Comparison of ENCODE assay signal across 14 cellular contexts in the genomic region with DNA sequence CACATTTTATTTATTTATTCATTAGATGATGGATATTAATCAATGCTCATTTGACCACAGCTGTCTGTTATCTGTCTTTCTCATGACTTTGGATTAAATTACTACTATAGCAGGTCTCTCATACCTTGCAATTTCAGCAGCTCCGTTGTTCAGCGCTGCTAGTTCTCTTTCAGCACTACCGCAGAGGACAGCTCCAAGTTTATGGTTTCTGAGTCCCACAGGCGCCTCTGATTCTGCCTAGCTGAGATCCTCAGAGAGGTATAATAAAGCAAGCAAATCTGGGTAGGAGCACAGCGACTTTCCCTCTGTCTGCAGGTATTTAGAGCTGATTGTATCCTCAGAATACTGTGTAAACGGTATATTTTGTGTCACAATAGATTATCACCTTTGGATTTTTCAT.
DNase-seq lines count a peak whose midpoint lies in the region; ATAC-seq, FAIRE-seq and TF ChIP-seq lines count a peak whose summit lies in the region.
"Had no signal": no experiment of that assay in that cellular context is flagged by ENCODE, and none has a peak within 500 bp of the region (broad histone marks: within the 10 kb centered on the region; RNA-seq: fewer than 3 reads in every experiment).

No MANE protein-coding gene starts in this region.

- H3K4me3 Mint-ChIP-seq in neural crest cell, result no peak overlapping the region
- H3K4me3 Mint-ChIP-seq: activated B cell treated with CpG ODN at 0.5 μM for 24 hours; activated naive CD8-positive, alpha-beta T cell had no signal

- CTCF ChIA-PET in K562 (lab: Yijun Ruan, JAX; ENCODE audit: low intra/inter-chr PET ratio), result no interaction called here

- no peak overlapping the region for H3K27ac Mint-ChIP-seq in neural crest cell (ENCODE audit: unreplicated experiment)
- H3K27ac Mint-ChIP-seq: activated B cell treated with CpG ODN at 0.5 μM for 24 hours; activated naive CD8-positive, alpha-beta T cell had no signal

- H3K9me2 ChIP-seq in MM.1S (replicated peaks; ENCODE audit: insufficient read depth, low read length), result no peaks in the 10 kb centered on the region

- H3K9me3 Mint-ChIP-seq in neural crest cell, result no peaks in the 10 kb centered on the region

- H3K27me3 ChIP-seq in MM.1S (replicated peaks; ENCODE audit: insufficient read depth, low read length) (no peaks in the 10 kb centered on the region), K562 (ENCODE audit: control insufficient read depth in 2 of 2, insufficient read depth in 2 of 2, low read length in 2 of 2) (no peaks in the 10 kb centered on the region), dorsolateral prefrontal cortex (no peaks in the 10 kb centered on the region)

- 0% methylated on average over 6 of the region's 6 CpGs for WGBS in K562 (ENCODE audit: insufficient coverage, low coverage, missing lambda C conversion rate)
- 10 to 12% methylated on average over 6 of the region's 6 CpGs for WGBS in lower leg skin, 2 donors

- H3K4me2 ChIP-seq in MM.1S (ENCODE audit: low read depth, low read length), result no peak overlapping the region
- H3K4me2 ChIP-seq in K562 (ENCODE audit: insufficient read depth, low read length), result no peak overlapping the region

- no peaks in the 10 kb centered on the region for H3K36me3 Mint-ChIP-seq in neural crest cell (ENCODE audit: low read depth)
- H3K36me3 Mint-ChIP-seq: activated naive CD8-positive, alpha-beta T cell had no signal

- no peaks in the 10 kb centered on the region for H3K4me1 ChIP-seq in MM.1S (ENCODE audit: low read length)
- no peaks in the 10 kb centered on the region for H3K4me1 ChIP-seq in K562 (replicated peaks in 1 of 2; ENCODE audit: control insufficient read depth in 2 of 2, insufficient read depth in 2 of 2, low read length in 2 of 2)
- H3K4me1 ChIP-seq: prostate gland had no signal

- no peak for TF ChIP-seq POLR2A in K562 (conservative IDR thresholded peaks at IDR 0.05)
- no peak for TF ChIP-seq POLR2A in lower leg skin (IDR thresholded peaks at IDR 0.05)

- TF ChIP-seq CTCF in MM.1S (IDR thresholded peaks at IDR 0.05; ENCODE audit: low read length), result no peak
- TF ChIP-seq CTCF in K562 (IDR thresholded peaks at IDR 0.05 in 2 of 3, conservative IDR thresholded peaks at IDR 0.05 in 1 of 3; ENCODE audit: insufficient read depth in 2 of 3, low read depth in 1 of 3, low read length in 3 of 3), result no peak
- TF ChIP-seq CTCF in neural crest cell (conservative IDR thresholded peaks at IDR 0.05), result no peak
- TF ChIP-seq CTCF in dorsolateral prefrontal cortex (IDR thresholded peaks at IDR 0.05 in 54 of 56, conservative IDR thresholded peaks at IDR 0.05 in 2 of 56; ENCODE audit: low read depth in 1 of 56, partially characterized antibody in 56 of 56), result no peak
- no peak for TF ChIP-seq CTCF in lower leg skin (IDR thresholded peaks at IDR 0.05)

- no peak for ATAC-seq in K562

- no peaks in the 10 kb centered on the region for H3K9me1 ChIP-seq in K562 (ENCODE audit: control insufficient read depth, insufficient read depth, low read length)

- H3F3A ChIP-seq in MM.1S (ENCODE audit: insufficient read depth, low read length), result no peaks in the 10 kb centered on the region

- TF ChIP-seq RAD21 in K562 (CRISPR knock-in tag; conservative IDR thresholded peaks at IDR 0.05 in 1 of 2, IDR thresholded peaks at IDR 0.05 in 1 of 2), result no peak

- H3K36me3 ChIP-seq in MM.1S (replicated peaks; ENCODE audit: insufficient read depth, low read length) (no peaks in the 10 kb centered on the region), K562 (ENCODE audit: control insufficient read depth, insufficient read depth, low read length) (no peaks in the 10 kb centered on the region)
- H3K36me3 ChIP-seq: prostate gland had no signal

- H3K9ac ChIP-seq in MM.1S (ENCODE audit: low read length) (no peak overlapping the region), K562 (ENCODE audit: insufficient read depth in 1 of 2, low read depth in 2 of 2, low read length in 2 of 2) (no peak overlapping the region)

- TF ChIP-seq EP300 in K562 (IDR thresholded peaks at IDR 0.05; ENCODE audit: low read length), result no peak

- H2AFZ ChIP-seq in MM.1S (ENCODE audit: low read length) (no peak overlapping the region), K562 (ENCODE audit: low read depth, low read length) (no peak overlapping the region)

- H3K9me3 ChIP-seq in MM.1S (replicated peaks; ENCODE audit: insufficient read depth, low read length) (no peaks in the 10 kb centered on the region), K562 (replicated peaks; ENCODE audit: control insufficient read depth, insufficient read depth, low read depth, low read length) (0 out of 2 replicates have a peak, but pooled peaks cover 4% of the 10 kb centered on the region)
- H3K9me3 ChIP-seq: prostate gland had no signal

- H3K4me3 ChIP-seq in MM.1S (ENCODE audit: low read length), result no peak overlapping the region
- no peak overlapping the region for H3K4me3 ChIP-seq in K562
- no peak overlapping the region for H3K4me3 ChIP-seq in dorsolateral prefrontal cortex
- no peak overlapping the region for H3K4me3 ChIP-seq in lower leg skin (ENCODE audit: low read depth, poor library complexity, severe bottlenecking)
- H3K4me3 ChIP-seq: prostate gland had no signal

- in situ Hi-C loops in K562 (cut with MboI), result no loop called here

- H4K20me1 ChIP-seq in MM.1S (ENCODE audit: insufficient read depth, low read length) (no peaks in the 10 kb centered on the region), K562 (replicated peaks; ENCODE audit: control insufficient read depth, insufficient read depth, low read length) (no peaks in the 10 kb centered on the region)

- POLR2A ChIA-PET in K562 (lab: Yijun Ruan, JAX), result no interaction called here

- DNase-seq in NCI-H748 (lab: John Stamatoyannopoulos, UW; ENCODE audit: unreplicated experiment), result peak; percentile 44
- DNase-seq in NCI-H748 treated with DMSO at 0.1 percent for 48 hours (lab: John Stamatoyannopoulos, UW), result no peak
- DNase-seq in MM.1S, result peak; percentile 43
- DNase-seq in K562 (ENCODE audit: extremely low read depth in 1 of 4, low spot score in 3 of 4), result peak in 1 of 4 experiments; percentile 10
- DNase-seq in neural crest cell (ENCODE audit: low read depth, low spot score), result peak; percentile 61
- DNase-seq in dorsolateral prefrontal cortex, result no peak
- DNase-seq in NCI-H1417 (lab: John Stamatoyannopoulos, UW), result no peak
- DNase-seq in lower leg skin (ENCODE audit: low spot score in 2 of 2), result no peak
- DNase-seq: activated B cell treated with CpG ODN at 0.5 μM for 24 hours; NK-92 treated with Interleukin-12 subunit alpha and Interleukin-12 subunit beta, amount 100 ng/mL, for 24 hours had no signal

- peaks cover 18% of the 10 kb centered on the region for H3K27me3 Mint-ChIP-seq in neural crest cell (ENCODE audit: low read depth)
- H3K27me3 Mint-ChIP-seq: activated B cell treated with CpG ODN at 0.5 μM for 24 hours; activated naive CD8-positive, alpha-beta T cell had no signal

- no peaks in the 10 kb centered on the region for H3K4me1 Mint-ChIP-seq in neural crest cell
- H3K4me1 Mint-ChIP-seq: activated B cell treated with CpG ODN at 0.5 μM for 24 hours had no signal

- FAIRE-seq in K562 (lab: Jason Lieb, UNC), result no peak
- FAIRE-seq: A204.1, G401.6 had no signal

- H3K27ac ChIP-seq in MM.1S (ENCODE audit: low read length) (no peak overlapping the region), K562 (ENCODE audit: extremely low read depth, low read depth, low read length) (no peak overlapping the region), dorsolateral prefrontal cortex (no peak overlapping the region)
- H3K27ac ChIP-seq: prostate gland had no signal

- intact Hi-C loops in K562 (cut with micrococcal nuclease), result no loop called here
- intact Hi-C loops in dorsolateral prefrontal cortex (cut with DNase I), result no loop called here
- intact Hi-C loops in lower leg skin (cut with DNase I; ENCODE audit: low total_unique reads), result no loop called here

- H3K79me2 ChIP-seq in MM.1S (ENCODE audit: low read length) (no peaks in the 10 kb centered on the region), K562 (ENCODE audit: control insufficient read depth, insufficient read depth, low read length) (no peaks in the 10 kb centered on the region)

- BruUV-seq in K562 (replicated peaks; lab: Mats Ljungman, UMichigan), result no TSS peak

TF ChIP-seq in K562, 482 proteins besides CTCF, POLR2A, EP300 and RAD21 (continues in another document):
- TF ChIP-seq SMARCB1 (IDR thresholded peaks at IDR 0.05; ENCODE audit: insufficient read length, low read depth), result no peak
- TF ChIP-seq EHMT2 (IDR thresholded peaks at IDR 0.05), result peak; percentile 72
- no peak for TF ChIP-seq GABPB2 (CRISPR knock-in tag; conservative IDR thresholded peaks at IDR 0.05)
- TF ChIP-seq, protein P1, sequence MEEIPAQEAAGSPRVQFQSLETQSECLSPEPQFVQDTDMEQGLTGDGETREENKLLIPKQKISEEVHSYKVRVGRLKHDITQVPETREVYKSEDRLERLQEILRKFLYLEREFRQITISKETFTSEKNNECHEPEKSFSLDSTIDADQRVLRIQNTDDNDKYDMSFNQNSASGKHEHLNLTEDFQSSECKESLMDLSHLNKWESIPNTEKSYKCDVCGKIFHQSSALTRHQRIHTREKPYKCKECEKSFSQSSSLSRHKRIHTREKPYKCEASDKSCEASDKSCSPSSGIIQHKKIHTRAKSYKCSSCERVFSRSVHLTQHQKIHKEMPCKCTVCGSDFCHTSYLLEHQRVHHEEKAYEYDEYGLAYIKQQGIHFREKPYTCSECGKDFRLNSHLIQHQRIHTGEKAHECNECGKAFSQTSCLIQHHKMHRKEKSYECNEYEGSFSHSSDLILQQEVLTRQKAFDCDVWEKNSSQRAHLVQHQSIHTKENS (CRISPR knock-in tag; IDR thresholded peaks at IDR 0.05), result no peak
- TF ChIP-seq CEBPB (tag; IDR thresholded peaks at IDR 0.05), result no peak
- no peak for TF ChIP-seq DMBX1 (CRISPR knock-in tag; IDR thresholded peaks at IDR 0.05; ENCODE audit: borderline replicate concordance)
- no peak for TF ChIP-seq TAL1 (IDR thresholded peaks at IDR 0.05)

Comparison
In these comparisons a context has a peak if more than half of its experiments do, and no peak if none do; other contexts are left out.
1. DNase-seq: peak in NCI-H748 (single experiment), MM.1S (single experiment) and neural crest cell (single experiment); none in NCI-H748 treated with DMSO at 0.1 percent for 48 hours (single experiment), dorsolateral prefrontal cortex (0 of 10), NCI-H1417 (0 of 3) and lower leg skin (0 of 2).